4 cellular contexts compared by ENCODE assay signal in the genomic region with DNA sequence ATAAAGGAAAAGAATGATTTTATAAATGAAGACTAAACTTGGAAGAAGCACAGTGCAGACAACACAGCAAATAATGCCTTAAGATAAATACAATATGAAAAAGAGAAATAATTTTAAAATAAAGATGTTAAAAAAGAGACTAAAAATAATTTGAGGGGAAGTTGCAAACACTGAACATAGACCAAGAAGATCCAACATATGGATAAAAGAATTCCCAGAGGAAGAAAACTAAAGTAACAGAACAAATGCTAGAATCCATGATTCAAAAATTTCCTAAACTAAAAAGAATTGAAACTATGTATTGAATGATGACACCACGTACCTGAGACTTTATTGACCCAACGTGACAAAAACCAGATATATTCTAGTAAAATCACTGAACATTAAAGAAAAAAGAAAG.
"Had no signal": no experiment of that assay in that cellular context is flagged by ENCODE, and none has a peak within 500 bp of the region (broad histone marks: within the 10 kb centered on the region; RNA-seq: fewer than 3 reads in every experiment).

No MANE protein-coding gene starts in this region.

- H3K27ac ChIP-seq: GM23248 had no signal

- ATAC-seq: GM23338, HCT116 had no signal

- H3K36me3 ChIP-seq: HAP-1 had no signal

- H3K9me3 ChIP-seq: HAP-1 had no signal

- H3K4me1 ChIP-seq: HAP-1 had no signal

- H3K4me3 ChIP-seq: GM23248, GM23338, HAP-1 had no signal
